Comparison of ENCODE assay signal across 9 cellular contexts in the genomic region with DNA sequence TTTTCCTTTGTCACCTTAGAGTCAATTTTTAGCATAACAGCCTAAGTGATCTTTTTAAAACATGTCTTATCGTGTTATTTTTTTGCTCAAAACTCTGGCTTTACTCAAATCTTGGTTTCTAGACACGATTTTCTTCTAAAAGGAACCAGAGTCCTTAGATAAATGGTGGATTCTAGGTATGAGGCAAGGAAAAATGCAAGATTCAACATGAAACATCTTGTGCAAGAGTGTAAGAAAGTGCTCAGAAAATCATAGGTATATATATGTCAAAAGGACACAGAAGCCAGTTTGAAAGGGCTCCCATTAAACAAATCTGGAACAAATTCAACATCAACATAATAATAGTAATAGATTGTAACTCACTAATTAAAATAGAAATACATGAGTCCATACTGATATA. TPM values are rescaled to one million over a fixed set of nuclear protein-coding genes. Genes with fewer than 3 reads are reported as not detected.
"Had no signal": no experiment of that assay in that cellular context is flagged by ENCODE, and none has a peak within 500 bp of the region (broad histone marks: within the 10 kb centered on the region; RNA-seq: fewer than 3 reads in every experiment).

No MANE protein-coding gene starts in this region.

- DNase-seq: GM23248, GOT3, H7, HCEC 1CT, KBM-7 had no signal

- H3K4me3 ChIP-seq: GM23248 had no signal

- ATAC-seq: HepG2 had no signal

- FAIRE-seq: HepG2 had no signal

- H3K27ac ChIP-seq: GM23248, HL-60 had no signal

RNA-seq across cellular contexts. Expression of a gene that starts 8.1 kb away (rescaled TPM):
- total RNA-seq: GM23248, H4, H7, HepG2 had no signal
- polyA plus RNA-seq: GM23248, HepG2, IgD-negative memory B cell had no signal

RNA-seq across cellular contexts. Expression of a gene that starts 41.5 kb away (rescaled TPM):
- total RNA-seq: HepG2 had no signal
- polyA plus RNA-seq: HepG2 had no signal
